ENCODE assay signal across 29 cellular contexts in the genomic region with DNA sequence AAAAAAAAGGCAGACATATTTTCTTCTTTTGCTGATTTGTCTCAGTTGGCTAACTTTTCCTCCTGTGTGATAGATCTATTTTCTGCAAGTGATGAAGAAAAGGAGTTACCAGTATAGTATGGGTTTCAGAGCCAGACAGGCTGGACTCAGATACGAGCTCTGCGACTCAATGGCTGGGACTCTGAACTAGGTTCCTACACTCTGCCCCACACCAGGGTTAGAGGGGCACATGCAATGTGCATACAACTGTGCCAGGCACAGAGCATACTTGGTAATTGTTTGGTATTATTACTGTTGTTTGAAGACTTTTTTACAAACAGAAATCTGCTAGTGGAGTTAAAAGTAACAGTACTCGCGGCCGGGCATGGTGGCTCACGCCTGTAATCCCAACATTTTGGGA. TPM values are rescaled to one million over a fixed set of nuclear protein-coding genes. Genes with fewer than 3 reads are reported as not detected.
DNase-seq lines count a peak whose midpoint lies in the region; ATAC-seq and TF ChIP-seq lines count a peak whose summit lies in the region.
"Had no signal": no experiment of that assay in that cellular context is flagged by ENCODE, and none has a peak within 500 bp of the region (broad histone marks: within the 10 kb centered on the region; RNA-seq: fewer than 3 reads in every experiment).

No MANE protein-coding gene starts in this region.

- peaks cover 62% of the 10 kb centered on the region for H3K36me3 Mint-ChIP-seq in activated CD8-positive, alpha-beta memory T cell treated with anti-CD3 and anti-CD28 coated beads, Interleukin-2, amount 10 ng/mL, durations not matched to agents 7 days and 5 days
- peaks cover 91% of the 10 kb centered on the region for H3K36me3 Mint-ChIP-seq in CD4-positive, alpha-beta T cell (ENCODE audit: low read depth)
- peaks cover 94% of the 10 kb centered on the region for H3K36me3 Mint-ChIP-seq in effector memory CD8-positive, alpha-beta T cell (ENCODE audit: insufficient read depth)
- H3K36me3 Mint-ChIP-seq in natural killer cell (peaks cover 21% of the 10 kb centered on the region), H9 (ENCODE audit: insufficient read depth in 1 of 3, low read depth in 3 of 3) (peaks cover 16 to 53% (median 48%) of the 10 kb centered on the region in 3 experiments; a peak in 6 of 7 replicates)

- H3K14ac ChIP-seq in H9 (ENCODE audit: insufficient read depth, low read length): no peak overlapping the region

- H3K9me3 ChIP-seq in CD4-positive, alpha-beta T cell (ENCODE audit: control insufficient read depth, low read length): no peaks in the 10 kb centered on the region
- H3K9me3 ChIP-seq in H9 (ENCODE audit: control insufficient read depth, low read depth, low read length): no peaks in the 10 kb centered on the region
- H3K9me3 ChIP-seq: BLaER1 had no signal

- H2AFZ ChIP-seq in H9 (ENCODE audit: low read length): no peak overlapping the region

- H4K91ac ChIP-seq in H9 (ENCODE audit: insufficient read length, low read depth, low read length): no peak overlapping the region

- intact Hi-C loops in CD4-positive, alpha-beta T cell (cut with DNase I, micrococcal nuclease): no loop called here
- intact Hi-C loops in natural killer cell (cut with micrococcal nuclease): no loop called here

- no peak overlapping the region for H2BK20ac ChIP-seq in H9 (ENCODE audit: low read depth, low read length, poor library complexity, severe bottlenecking)

- no peak overlapping the region for H3K9ac ChIP-seq in H9 (ENCODE audit: extremely low read depth, insufficient read length, low read length)
- H3K9ac ChIP-seq: BLaER1, KMS-11 had no signal

- no peak overlapping the region for H2BK15ac ChIP-seq in H9 (ENCODE audit: low read depth, low read length)

- no peaks in the 10 kb centered on the region for H3K4me1 ChIP-seq in H9 (ENCODE audit: insufficient read depth, low read length)

- no peaks in the 10 kb centered on the region for H3K9me3 Mint-ChIP-seq in activated CD8-positive, alpha-beta memory T cell treated with anti-CD3 and anti-CD28 coated beads, Interleukin-2, amount 10 ng/mL, durations not matched to agents 7 days and 5 days (ENCODE audit: low read depth)
- H3K9me3 Mint-ChIP-seq in CD4-positive, alpha-beta T cell: no peaks in the 10 kb centered on the region
- H3K9me3 Mint-ChIP-seq in effector memory CD8-positive, alpha-beta T cell: no peaks in the 10 kb centered on the region
- H3K9me3 Mint-ChIP-seq in natural killer cell (no peaks in the 10 kb centered on the region), H9 (no peaks in the 10 kb centered on the region)
- H3K9me3 Mint-ChIP-seq: CD8-positive, alpha-beta memory T cell had no signal

- peaks cover 12% of the 10 kb centered on the region for H3K4me1 Mint-ChIP-seq in activated CD8-positive, alpha-beta memory T cell treated with anti-CD3 and anti-CD28 coated beads, Interleukin-2, amount 10 ng/mL, durations not matched to agents 7 days and 5 days
- peaks cover 50% of the 10 kb centered on the region for H3K4me1 Mint-ChIP-seq in CD4-positive, alpha-beta T cell (ENCODE audit: low read depth)
- peaks cover 18 to 29% of the 10 kb centered on the region in 2 donors for H3K4me1 Mint-ChIP-seq in effector memory CD8-positive, alpha-beta T cell (ENCODE audit: low read depth in 2 of 2)
- H3K4me1 Mint-ChIP-seq in natural killer cell (peaks cover 15 to 17% of the 10 kb centered on the region in 2 donors), H9 (no peaks in the 10 kb centered on the region)

- no peaks in the 10 kb centered on the region for H4K20me1 ChIP-seq in H9 (ENCODE audit: control insufficient read depth, insufficient read depth, insufficient read length)

- H3K27me3 ChIP-seq in CD4-positive, alpha-beta T cell (ENCODE audit: control insufficient read depth, insufficient read depth, low read length): no peaks in the 10 kb centered on the region
- H3K27me3 ChIP-seq in H9 (ENCODE audit: insufficient read depth, low read length): no peaks in the 10 kb centered on the region
- H3K27me3 ChIP-seq: BLaER1 had no signal

- DNase-seq in activated CD8-positive, alpha-beta memory T cell treated with anti-CD3 and anti-CD28 coated beads, Interleukin-2, amount 10 ng/mL, durations not matched to agents 7 days and 5 days: no peak
- DNase-seq in activated CD8-positive, alpha-beta memory T cell treated with anti-CD3 and anti-CD28 coated beads for 24 hours: no peak
- no peak for DNase-seq in CD4-positive, alpha-beta T cell
- no peak for DNase-seq in effector memory CD8-positive, alpha-beta T cell
- DNase-seq in natural killer cell: no peak
- DNase-seq in H9: no peak
- no peak for DNase-seq in NCI-H146 (lab: John Stamatoyannopoulos, UW)
- DNase-seq: ACHN; Calu3; CD8-positive, alpha-beta memory T cell; DMS153; GOT3; IMR-90; MV-4-11; NCI-H1105 treated with DMSO at 0.1 percent for 48 hours; NCI-H1694; NCI-H2081; NCI-H2171; NCI-H345; NCI-H524; NCI-H774; NK-92 treated with Interleukin-12 subunit alpha and Interleukin-12 subunit beta, amount 100 ng/mL, for 24 hours; SIG-M5 had no signal

- POLR2A ChIA-PET in CD4-positive, alpha-beta T cell (lab: Charles Lee): interaction anchor here (0.7 to 1.5 kb wide), 3 partner anchors 13 to 42 kb away, joined by 3 to 6 read pairs (median 3); no protein-coding TSS in a partner anchor

- CTCF ChIA-PET in activated CD8-positive, alpha-beta memory T cell treated with anti-CD3 and anti-CD28 coated beads, Interleukin-2, amount 10 ng/mL, durations not matched to agents 7 days and 5 days (lab: Charles Lee): interaction anchor here (1.0 to 1.5 kb wide), 3 partner anchors 10 to 17 kb away, joined by 3 to 4 read pairs (median 3); no protein-coding TSS in a partner anchor
- CTCF ChIA-PET in CD4-positive, alpha-beta T cell (lab: Charles Lee): no interaction called here

- H3K23ac ChIP-seq in H9 (ENCODE audit: insufficient read length, low read depth, low read length): no peak overlapping the region

- H3K4ac ChIP-seq in H9 (ENCODE audit: low read depth, low read length): no peak overlapping the region

- H4K5ac ChIP-seq in H9 (ENCODE audit: insufficient read length, low read depth, low read length): no peak overlapping the region

- no peak overlapping the region for H3K4me2 ChIP-seq in H9 (ENCODE audit: insufficient read depth, insufficient read length, low read length)
- H3K4me2 ChIP-seq: BLaER1, KMS-11 had no signal

- H4K8ac ChIP-seq in H9 (replicated peaks; ENCODE audit: insufficient read length, low read depth, low read length): no peak overlapping the region

- no peak for ATAC-seq in activated CD8-positive, alpha-beta memory T cell treated with anti-CD3 and anti-CD28 coated beads, Interleukin-2, amount 10 ng/mL, durations not matched to agents 7 days and 5 days
- no peak for ATAC-seq in CD4-positive, alpha-beta T cell (ENCODE audit: poor library complexity)
- ATAC-seq in effector memory CD8-positive, alpha-beta T cell (replicated peaks): no peak
- ATAC-seq in natural killer cell (no peak), GM21576 (IDR thresholded peaks at IDR 0.05; ENCODE audit: unreplicated experiment) (no peak)
- ATAC-seq: HCT116, Panc1 had no signal

- WGBS in H9 (ENCODE audit: extremely low coverage, insufficient read length, low lambda C conversion rate): no CpG with 5 or more reads among the region's 6 CpGs

- no peak overlapping the region for H2BK120ac ChIP-seq in H9 (ENCODE audit: low read depth, low read length, poor library complexity, severe bottlenecking)

- no peak overlapping the region for H2BK5ac ChIP-seq in H9 (ENCODE audit: insufficient read length, low read length)

- H3K18ac ChIP-seq in H9 (ENCODE audit: insufficient read length, low read depth, low read length): no peak overlapping the region

- no peak overlapping the region for H3K4me3 Mint-ChIP-seq in activated CD8-positive, alpha-beta memory T cell treated with anti-CD3 and anti-CD28 coated beads, Interleukin-2, amount 10 ng/mL, durations not matched to agents 7 days and 5 days
- H3K4me3 Mint-ChIP-seq in CD4-positive, alpha-beta T cell: no peak overlapping the region
- no peak overlapping the region for H3K4me3 Mint-ChIP-seq in effector memory CD8-positive, alpha-beta T cell
- H3K4me3 Mint-ChIP-seq in natural killer cell (no peak overlapping the region), H9 (no peak overlapping the region)
- H3K4me3 Mint-ChIP-seq: CD8-positive, alpha-beta memory T cell had no signal

- H3K27ac Mint-ChIP-seq in activated CD8-positive, alpha-beta memory T cell treated with anti-CD3 and anti-CD28 coated beads, Interleukin-2, amount 10 ng/mL, durations not matched to agents 7 days and 5 days: peak overlapping the region; percentile 15
- peak overlapping the region; percentile 51 for H3K27ac Mint-ChIP-seq in CD4-positive, alpha-beta T cell
- H3K27ac Mint-ChIP-seq in effector memory CD8-positive, alpha-beta T cell: peak overlapping the region; percentile 44 to 62
- peak overlapping the region; percentile 46 to 48 for H3K27ac Mint-ChIP-seq in natural killer cell
- H3K27ac Mint-ChIP-seq in H9: no peak overlapping the region

- H3K27ac ChIP-seq in CD4-positive, alpha-beta T cell (ENCODE audit: low read depth, low read length): no peak overlapping the region
- H3K27ac ChIP-seq in H9 (ENCODE audit: insufficient read length, low read depth, low read length): no peak overlapping the region
- H3K27ac ChIP-seq: 22Rv1, BLaER1, KMS-11 had no signal

- no peak overlapping the region for H3T11ph ChIP-seq in H9 (ENCODE audit: low read length)

- H3K79me2 ChIP-seq in H9 (ENCODE audit: insufficient read depth, low read length): no peaks in the 10 kb centered on the region

- no peak overlapping the region for H2AK5ac ChIP-seq in H9 (ENCODE audit: insufficient read length, low read length)

- no peak overlapping the region for H2BK12ac ChIP-seq in H9 (ENCODE audit: insufficient read length, low read depth, low read length)

- no peak overlapping the region for H3K56ac ChIP-seq in H9 (ENCODE audit: insufficient read length, low read depth, low read length)

- H3K27me3 Mint-ChIP-seq in activated CD8-positive, alpha-beta memory T cell treated with anti-CD3 and anti-CD28 coated beads, Interleukin-2, amount 10 ng/mL, durations not matched to agents 7 days and 5 days: no peaks in the 10 kb centered on the region
- no peaks in the 10 kb centered on the region for H3K27me3 Mint-ChIP-seq in CD4-positive, alpha-beta T cell
- H3K27me3 Mint-ChIP-seq in effector memory CD8-positive, alpha-beta T cell: no peaks in the 10 kb centered on the region
- no peaks in the 10 kb centered on the region for H3K27me3 Mint-ChIP-seq in natural killer cell (ENCODE audit: low read depth in 2 of 2)
- H3K27me3 Mint-ChIP-seq in H9 (ENCODE audit: low read depth): no peaks in the 10 kb centered on the region
- H3K27me3 Mint-ChIP-seq: CD8-positive, alpha-beta memory T cell had no signal

- no peaks in the 10 kb centered on the region for H3K79me1 ChIP-seq in H9 (ENCODE audit: insufficient read depth, low read depth, low read length, poor library complexity, severe bottlenecking)

- no peak for TF ChIP-seq CTCF in CD4-positive, alpha-beta T cell (IDR thresholded peaks at IDR 0.05)
- no peak for TF ChIP-seq CTCF in natural killer cell (IDR thresholded peaks at IDR 0.05)
- no peak for TF ChIP-seq CTCF in H9 (conservative IDR thresholded peaks at IDR 0.05)

- no peaks in the 10 kb centered on the region for H3K23me2 ChIP-seq in H9 (ENCODE audit: insufficient read length, low read depth, low read length, poor library complexity, severe bottlenecking)

RNA-seq across cellular contexts. Expression of a gene that starts 21.8 kb away (rescaled TPM):
- 100 to 1,000 TPM in 1 of 2 experiments, 10 to 100 TPM in 1; 72.3 to 100 TPM for total RNA-seq in activated CD8-positive, alpha-beta memory T cell treated with anti-CD3 and anti-CD28 coated beads, Interleukin-2, amount 10 ng/mL, durations not matched to agents 7 days and 5 days
- total RNA-seq in CD4-positive, alpha-beta T cell: 100 to 1,000 TPM; 139 to 150 TPM
- total RNA-seq in natural killer cell: 100 to 1,000 TPM; 133 to 151 (median 149) TPM
- total RNA-seq in H9 (2021): 17.4 and 18.0 TPM in 2 replicates

RNA-seq across cellular contexts. Expression of a gene that starts 34.0 kb away (rescaled TPM):
- 10 to 100 TPM; 57.4 to 71.9 TPM for total RNA-seq in activated CD8-positive, alpha-beta memory T cell treated with anti-CD3 and anti-CD28 coated beads, Interleukin-2, amount 10 ng/mL, durations not matched to agents 7 days and 5 days
- 10 to 100 TPM; 39.4 to 46.8 TPM for total RNA-seq in CD4-positive, alpha-beta T cell
- total RNA-seq in natural killer cell: 10 to 100 TPM; 41.7 to 49.8 (median 46.0) TPM
- total RNA-seq in H9 (2021): 46.8 and 50.6 TPM in 2 replicates

Comparison
In these comparisons a context has a peak if more than half of its experiments do, and no peak if none do; other contexts are left out.
1. H3K27ac Mint-ChIP-seq: peak in activated CD8-positive, alpha-beta memory T cell treated with anti-CD3 and anti-CD28 coated beads, Interleukin-2, amount 10 ng/mL, durations not matched to agents 7 days and 5 days (single experiment), CD4-positive, alpha-beta T cell (single experiment), effector memory CD8-positive, alpha-beta T cell (2 of 2) and natural killer cell (2 of 2); none in H9 (0 of 3).